In the genomic region with DNA sequence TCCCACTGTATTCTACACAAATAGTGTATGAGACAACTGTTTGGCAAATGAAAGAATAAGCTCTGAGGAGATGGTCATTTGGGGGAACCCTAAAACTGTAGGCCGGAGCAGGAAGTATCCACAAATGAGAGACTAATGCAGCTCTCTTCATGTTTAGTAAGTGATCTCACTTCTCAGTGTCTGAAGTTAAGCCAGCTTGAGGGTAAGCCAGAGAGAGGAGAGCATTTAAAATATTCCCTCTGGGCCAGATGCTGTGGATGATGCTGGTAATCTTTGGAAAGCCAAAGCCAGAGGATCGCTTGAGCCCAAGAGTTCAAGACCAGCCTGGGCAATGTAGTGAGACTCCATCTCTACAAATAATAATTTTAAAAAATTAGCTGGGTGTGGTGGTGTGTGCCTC, we compare ENCODE assay signal across 21 cellular contexts.
"Had no signal": no experiment of that assay in that cellular context is flagged by ENCODE, and none has a peak within 500 bp of the region (broad histone marks: within the 10 kb centered on the region; RNA-seq: fewer than 3 reads in every experiment).

No MANE protein-coding gene starts in this region.

- H3K4me3 ChIP-seq: coronary artery, heart left ventricle, psoas muscle, right lobe of liver, spleen, testis, tibial nerve, upper lobe of right lung had no signal

- ATAC-seq: left colon; psoas muscle; right lobe of liver; stimulated activated memory B cell treated with anti-CD40 and anti-IgM and Interleukin-4, amounts not matched to agents 10 μg/mL and 1 μg/mL and 100 μg/mL, for 72 hours; stimulated activated naive CD8-positive, alpha-beta T cell treated with anti-CD3 and anti-CD28 coated beads, Interleukin-15, amount 100 ng/mL, for 72 hours; upper lobe of right lung had no signal

- H3K36me3 ChIP-seq: upper lobe of right lung had no signal

- H3K4me1 ChIP-seq: heart left ventricle, psoas muscle, right lobe of liver, spleen, tibial nerve, upper lobe of right lung had no signal

- H3K9me3 ChIP-seq: heart left ventricle, psoas muscle, right lobe of liver, spleen, testis, tibial nerve, upper lobe of right lung had no signal

- DNase-seq: effector CD4-positive, alpha-beta T cell; endodermal cell; erythroblast; heart left ventricle; hippocampal formation; left colon; mammary epithelial cell; naive B cell; psoas muscle; retina; right lobe of liver; spleen; stimulated activated CD4-positive, alpha-beta T cell treated with anti-CD3 and anti-CD28 coated beads, Interleukin-15, amount 100 ng/mL, for 24 hours; stimulated activated CD4-positive, alpha-beta T cell treated with anti-CD3 and anti-CD28 coated beads, Interleukin-1b, Interleukin-23, amount 100 ng/mL, for 48 hours; stimulated activated CD4-positive, alpha-beta T cell treated with anti-CD3 and anti-CD28 coated beads, Interleukin-4, amount 100 ng/mL, for 24 hours; stimulated activated naive CD8-positive, alpha-beta T cell treated with anti-CD3 and anti-CD28 coated beads, Interleukin-15, amount 100 ng/mL, for 72 hours; upper lobe of right lung had no signal

- H3K27ac ChIP-seq: coronary artery, heart left ventricle, psoas muscle, right lobe of liver, spleen, testis, tibial nerve, upper lobe of right lung had no signal

- H3K27me3 ChIP-seq: heart left ventricle, right lobe of liver, spleen, testis, tibial nerve, upper lobe of right lung had no signal
